In the genomic region with DNA sequence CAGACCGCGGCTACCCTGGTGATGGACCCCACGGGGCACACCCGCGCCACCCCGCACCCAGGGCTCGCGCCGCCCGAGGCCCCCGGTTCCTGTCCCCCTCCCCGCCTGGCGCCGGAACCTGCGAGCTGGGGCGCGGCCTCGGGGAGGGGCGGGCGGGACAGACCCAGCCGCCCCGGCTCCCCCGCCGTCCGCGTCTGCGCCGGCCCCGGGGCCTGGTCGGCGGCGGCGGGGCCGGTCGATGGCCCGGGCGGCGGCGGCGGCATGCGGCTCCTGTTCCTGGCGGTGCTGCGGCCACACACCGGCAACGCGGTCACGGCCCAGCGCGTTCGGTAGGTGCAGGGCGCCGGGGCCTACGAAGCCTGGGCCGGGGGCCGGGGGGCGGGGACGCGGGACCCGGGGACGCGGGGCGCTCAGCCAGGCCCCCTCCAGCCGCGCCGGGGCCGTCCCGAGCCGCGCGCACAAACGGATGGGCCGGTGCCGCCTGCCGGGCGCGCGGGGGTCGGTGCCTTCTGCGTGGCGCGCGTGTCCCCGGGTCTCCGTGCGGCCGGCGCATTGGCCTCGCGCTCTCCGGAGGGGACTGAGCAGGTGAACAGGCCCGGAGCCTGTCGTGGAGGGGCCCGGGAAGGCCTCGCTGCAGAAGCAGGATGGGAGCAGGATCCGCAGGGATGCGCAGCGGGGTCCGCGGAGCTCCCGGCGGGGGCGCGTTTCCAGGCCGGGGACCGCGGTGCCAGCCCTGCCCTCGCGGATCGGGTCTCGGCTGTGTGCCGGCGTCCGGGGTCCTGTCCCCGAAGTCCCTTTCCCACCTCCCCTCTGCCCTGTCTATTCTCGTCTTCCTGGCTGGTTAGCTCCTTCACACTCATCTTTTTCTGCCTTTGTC, we compare ENCODE assay signal across 9 cellular contexts. TPM values are rescaled to one million over a fixed set of nuclear protein-coding genes. Genes with fewer than 3 reads are reported as not detected.
DNase-seq lines count a peak whose midpoint lies in the region; ATAC-seq, FAIRE-seq and TF ChIP-seq lines count a peak whose summit lies in the region.
"Had no signal": no experiment of that assay in that cellular context is flagged by ENCODE, and none has a peak within 500 bp of the region (broad histone marks: within the 10 kb centered on the region; RNA-seq: fewer than 3 reads in every experiment).

A gene (plus strand): TSS at position 158 of the 877 bp plus-strand sequence. CDS start 104 bp downstream, at position 262.

- TF ChIP-seq POLR2A in heart left ventricle (IDR thresholded peaks at IDR 0.05): no peak

- H3K27ac Mint-ChIP-seq in activated T-helper 2 cell treated with anti-CD3 and anti-CD28 coated beads, Interferon-gamma antibody, Interleukin-2, Interleukin-4, amounts not matched to agents 10 μg/mL and 5 μg/mL and 100 μg/mL, durations not matched to agents 14 hours and 24 hours and 36 hours: no peak within 1 kb of the TSS
- H3K27ac Mint-ChIP-seq in memory B cell: no peak within 1 kb of the TSS

- H3K4me3 ChIP-seq in heart left ventricle (peak within 1 kb of the TSS in 10 of 12 donors; percentile 12 to 60 (median 30)), right atrium auricular region (peak within 1 kb of the TSS in 1 of 2 donors; percentile 31)

- peaks cover 0 to 9% (median 0%) of the 10 kb centered on the region in 12 donors for H3K4me1 ChIP-seq in heart left ventricle
- H3K4me1 ChIP-seq in right atrium auricular region: peaks cover 0 to 6% of the 10 kb centered on the region in 2 donors

- no peak for ATAC-seq in heart left ventricle
- ATAC-seq in memory B cell (ENCODE audit: low read depth): peak; percentile 45
- no peak for ATAC-seq in GM21447 (IDR thresholded peaks at IDR 0.05; ENCODE audit: unreplicated experiment)
- no peak for ATAC-seq in activated CD4-positive, CD25-positive, alpha-beta regulatory T cell treated with anti-CD3 and anti-CD28 coated beads, Interleukin-2, amount 50 U/mL, for 24 hours

- H3K9me3 ChIP-seq in heart left ventricle (no peaks in the 10 kb centered on the region), right atrium auricular region (no peaks in the 10 kb centered on the region)

- H3K4me3 Mint-ChIP-seq in activated T-helper 2 cell treated with anti-CD3 and anti-CD28 coated beads, Interferon-gamma antibody, Interleukin-2, Interleukin-4, amounts not matched to agents 10 μg/mL and 5 μg/mL and 100 μg/mL, durations not matched to agents 14 hours and 24 hours and 36 hours (ENCODE audit: low read depth): peak within 1 kb of the TSS; percentile 66
- H3K4me3 Mint-ChIP-seq in memory B cell: peak within 1 kb of the TSS; percentile 61

- TF ChIP-seq CTCF in heart left ventricle (IDR thresholded peaks at IDR 0.05) (no peak), right atrium auricular region (IDR thresholded peaks at IDR 0.05) (no peak)

- H3K36me3 ChIP-seq in heart left ventricle: no peaks in the 10 kb centered on the region
- H3K36me3 ChIP-seq in right atrium auricular region: no peaks in the 10 kb centered on the region

- 0 to 2% (median 2%) methylated on average over 13 to 115 of the region's 115 CpGs for WGBS in heart left ventricle, 4 donors

- H3K27me3 Mint-ChIP-seq in activated T-helper 2 cell treated with anti-CD3 and anti-CD28 coated beads, Interferon-gamma antibody, Interleukin-2, Interleukin-4, amounts not matched to agents 10 μg/mL and 5 μg/mL and 100 μg/mL, durations not matched to agents 14 hours and 24 hours and 36 hours (ENCODE audit: low read depth): peaks cover 40% of the 10 kb centered on the region
- H3K27me3 Mint-ChIP-seq in memory B cell: peaks cover 18% of the 10 kb centered on the region

- no peaks in the 10 kb centered on the region for H3K4me1 Mint-ChIP-seq in activated T-helper 2 cell treated with anti-CD3 and anti-CD28 coated beads, Interferon-gamma antibody, Interleukin-2, Interleukin-4, amounts not matched to agents 10 μg/mL and 5 μg/mL and 100 μg/mL, durations not matched to agents 14 hours and 24 hours and 36 hours (ENCODE audit: low read depth)
- H3K4me1 Mint-ChIP-seq in memory B cell: peaks cover 3% of the 10 kb centered on the region

- intact Hi-C loops in heart left ventricle (cut with DNase I): no loop called here
- intact Hi-C loops in activated T-helper 2 cell treated with anti-CD3 and anti-CD28 coated beads, Interferon-gamma antibody, Interleukin-2, Interleukin-4, amounts not matched to agents 10 μg/mL and 5 μg/mL and 100 μg/mL, durations not matched to agents 14 hours and 24 hours and 36 hours (cut with micrococcal nuclease): no loop called here

- H3K27me3 ChIP-seq in heart left ventricle (peaks cover 9 to 50% (median 19%) of the 10 kb centered on the region in 9 donors), right atrium auricular region (peaks cover 0 to 7% of the 10 kb centered on the region in 2 donors)

- peaks cover 3% of the 10 kb centered on the region for H3K36me3 Mint-ChIP-seq in activated T-helper 2 cell treated with anti-CD3 and anti-CD28 coated beads, Interferon-gamma antibody, Interleukin-2, Interleukin-4, amounts not matched to agents 10 μg/mL and 5 μg/mL and 100 μg/mL, durations not matched to agents 14 hours and 24 hours and 36 hours (ENCODE audit: low read depth)
- no peaks in the 10 kb centered on the region for H3K36me3 Mint-ChIP-seq in memory B cell

- no peak for FAIRE-seq in urothelium cell line (lab: Jason Lieb, UNC)

- H3K9me3 Mint-ChIP-seq in activated T-helper 2 cell treated with anti-CD3 and anti-CD28 coated beads, Interferon-gamma antibody, Interleukin-2, Interleukin-4, amounts not matched to agents 10 μg/mL and 5 μg/mL and 100 μg/mL, durations not matched to agents 14 hours and 24 hours and 36 hours: no peaks in the 10 kb centered on the region
- H3K9me3 Mint-ChIP-seq in memory B cell: no peaks in the 10 kb centered on the region

- H3K27ac ChIP-seq in heart left ventricle: peak within 1 kb of the TSS in 1 of 12 donors; percentile 64
- H3K27ac ChIP-seq in right atrium auricular region: no peak within 1 kb of the TSS

- DNase-seq in heart left ventricle (no peak), right atrium auricular region (ENCODE audit: low spot score) (no peak), memory B cell (ENCODE audit: low spot score in 2 of 2) (peak; percentile 9 to 33), urothelium cell line (ENCODE audit: low spot score) (peak; percentile 29), RPMI8226 (no peak)
- no peak for DNase-seq in activated T-helper 2 cell treated with anti-CD3 and anti-CD28 coated beads, Interferon-gamma antibody, Interleukin-2, Interleukin-4, amounts not matched to agents 10 μg/mL and 5 μg/mL and 100 μg/mL, durations not matched to agents 14 hours and 24 hours and 36 hours (ENCODE audit: low spot score)
- DNase-seq: activated gamma-delta T cell had no signal

RNA-seq across cellular contexts. Expression of the gene that starts here (rescaled TPM):
- total RNA-seq in heart left ventricle (1 to 10 TPM in 2 of 9 donors, under 1 TPM in 7; 0.23 to 2.3 (median 0.48) TPM), right atrium auricular region (under 1 TPM in 1 of 2 donors, not detected in 1; 0.20 TPM)
- polyA plus RNA-seq in heart left ventricle: under 1 TPM; 0.11 to 0.24 TPM
- total RNA-seq in activated T-helper 2 cell treated with anti-CD3 and anti-CD28 coated beads, Interferon-gamma antibody, Interleukin-2, Interleukin-4, amounts not matched to agents 10 μg/mL and 5 μg/mL and 100 μg/mL, durations not matched to agents 14 hours and 24 hours and 36 hours: 3.2 and 3.8 TPM in 2 replicates

Comparison
In these comparisons a context has a peak if more than half of its experiments do, and no peak if none do; other contexts are left out.
1. DNase-seq: peak in memory B cell (2 of 2) and urothelium cell line (single experiment); none in heart left ventricle (0 of 5), right atrium auricular region (single experiment), activated T-helper 2 cell treated with anti-CD3 and anti-CD28 coated beads, Interferon-gamma antibody, Interleukin-2, Interleukin-4, amounts not matched to agents 10 μg/mL and 5 μg/mL and 100 μg/mL, durations not matched to agents 14 hours and 24 hours and 36 hours (single experiment) and RPMI8226 (single experiment).